22 cellular contexts compared by ENCODE assay signal in genomic region chr3:114502204-114502603, GRCh38.
"Had no signal": no experiment of that assay in that cellular context is flagged by ENCODE, and none has a peak within 500 bp of the region (broad histone marks: within the 10 kb centered on the region; RNA-seq: fewer than 3 reads in every experiment).

No MANE protein-coding gene starts in this region.

- ATAC-seq: activated CD4-positive, CD25-positive, alpha-beta regulatory T cell treated with anti-CD3 and anti-CD28 coated beads, Interleukin-2, amount 50 U/mL, for 24 hours; activated T-helper 17 cell treated with anti-CD3 and anti-CD28 coated beads, Interleukin-2, amount 50 U/mL, for 72 hours; body of pancreas; gastrocnemius medialis; left ventricle myocardium superior had no signal

- H3K4me1 Mint-ChIP-seq: endodermal cell had no signal

- H3K9me3 Mint-ChIP-seq: activated CD4-positive, alpha-beta T cell treated with anti-CD3 and anti-CD28 coated beads, Interleukin-2, amount 10 ng/mL, durations not matched to agents 7 days and 5 days; activated T-cell treated with anti-CD3 and anti-CD28 coated beads, Interleukin-2, amount 50 U/mL, for 24 hours; activated T-helper 17 cell treated with anti-CD3 and anti-CD28 coated beads, Interleukin-2, amount 50 U/mL, for 72 hours; endodermal cell; nephron; T-helper 2 cell treated with Interferon-gamma antibody and Interleukin-4, amounts not matched to agents 5 μg/mL and 100 μg/mL, for 36 hours had no signal

- DNase-seq: activated CD4-positive, alpha-beta T cell treated with anti-CD3 and anti-CD28 coated beads, Interleukin-2, amount 10 ng/mL, durations not matched to agents 7 days and 5 days; activated CD8-positive, alpha-beta memory T cell treated with anti-CD3 and anti-CD28 coated beads, Interleukin-2, amount 50 U/mL, for 4 hours; activated naive CD4-positive, alpha-beta T cell; activated T-cell treated with anti-CD3 and anti-CD28 coated beads, Interleukin-2, amount 50 U/mL, for 24 hours; body of pancreas; cortex of kidney; endodermal cell; esophagus squamous epithelium; gastrocnemius medialis; head of caudate nucleus; left ventricle myocardium superior; ovary; spleen; stimulated activated CD4-positive, alpha-beta T cell treated with anti-CD3 and anti-CD28 coated beads, Interleukin-4, amount 100 ng/mL, for 24 hours; stimulated activated naive CD4-positive, alpha-beta T cell treated with Interleukin-2 at 50 U/mL for 16 hours; substantia nigra; tibial artery had no signal

- H3K27ac Mint-ChIP-seq: activated CD4-positive, alpha-beta T cell treated with anti-CD3 and anti-CD28 coated beads, Interleukin-2, amount 10 ng/mL, durations not matched to agents 7 days and 5 days; activated naive CD8-positive, alpha-beta T cell; activated T-cell treated with anti-CD3 and anti-CD28 coated beads, Interleukin-2, amount 50 U/mL, for 24 hours; activated T-helper 17 cell treated with anti-CD3 and anti-CD28 coated beads, Interleukin-2, amount 50 U/mL, for 72 hours; endodermal cell; nephron; T-helper 2 cell treated with Interferon-gamma antibody and Interleukin-4, amounts not matched to agents 5 μg/mL and 100 μg/mL, for 36 hours had no signal

- H3K4me3 Mint-ChIP-seq: activated CD4-positive, alpha-beta T cell treated with anti-CD3 and anti-CD28 coated beads, Interleukin-2, amount 10 ng/mL, durations not matched to agents 7 days and 5 days; activated naive CD8-positive, alpha-beta T cell; activated T-cell treated with anti-CD3 and anti-CD28 coated beads, Interleukin-2, amount 50 U/mL, for 24 hours; activated T-helper 17 cell treated with anti-CD3 and anti-CD28 coated beads, Interleukin-2, amount 50 U/mL, for 72 hours; endodermal cell; nephron; T-helper 2 cell treated with Interferon-gamma antibody and Interleukin-4, amounts not matched to agents 5 μg/mL and 100 μg/mL, for 36 hours had no signal
